9 cellular contexts compared by ENCODE assay signal in the genomic region with DNA sequence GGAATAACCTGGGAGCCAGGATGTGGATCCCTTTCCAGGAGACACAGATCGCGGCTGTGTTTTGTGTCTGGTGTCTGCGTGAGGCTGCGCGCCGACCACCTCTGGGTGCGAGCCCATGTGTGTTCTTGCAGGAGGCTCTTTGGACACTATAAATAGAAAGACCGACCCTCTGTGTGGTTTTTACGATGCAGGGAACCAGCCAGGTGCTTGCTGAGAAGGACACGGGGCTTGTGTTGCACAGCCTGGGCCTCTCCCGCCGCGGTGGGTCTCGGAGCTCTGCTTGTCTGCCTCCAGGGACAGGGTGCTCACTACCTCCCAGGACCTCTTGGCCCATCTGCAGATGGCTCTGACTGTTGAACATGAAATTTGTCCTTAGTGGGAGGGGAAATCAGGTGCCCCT. TPM values are rescaled to one million over a fixed set of nuclear protein-coding genes. Genes with fewer than 3 reads are reported as not detected.
A peak's percentile ranks its signal among the peaks of the same experiment; 100 is the strongest.
DNase-seq lines count a peak whose midpoint lies in the region; ATAC-seq and TF ChIP-seq lines count a peak whose summit lies in the region.
"Had no signal": no experiment of that assay in that cellular context is flagged by ENCODE, and none has a peak within 500 bp of the region (broad histone marks: within the 10 kb centered on the region; RNA-seq: fewer than 3 reads in every experiment).

No MANE protein-coding gene starts in this region.

- no peak for TF ChIP-seq POLR2A in breast epithelium (IDR thresholded peaks at IDR 0.05)

- no TSS peak for BruUV-seq in MCF 10A (replicated peaks; lab: Mats Ljungman, UMichigan)

- CTCF ChIA-PET in MCF 10A (lab: Yijun Ruan, JAX): interaction anchor here (0.5 kb wide), 1 partner anchor 414 kb away, joined by 3 read pairs; no protein-coding TSS in a partner anchor

- H3K9me3 ChIP-seq in breast epithelium: no peaks in the 10 kb centered on the region
- H3K9me3 ChIP-seq in iPS-18a (ENCODE audit: control insufficient read depth, low read depth, low read length): no peaks in the 10 kb centered on the region
- H3K9me3 ChIP-seq in aorta (ENCODE audit: control insufficient read depth, low read length): no peaks in the 10 kb centered on the region
- no peaks in the 10 kb centered on the region for H3K9me3 ChIP-seq in upper lobe of right lung

- H3K27me3 Mint-ChIP-seq in MCF 10A (ENCODE audit: insufficient read depth, unreplicated experiment): peaks cover 43% of the 10 kb centered on the region
- peaks cover 5% of the 10 kb centered on the region for H3K27me3 Mint-ChIP-seq in activated naive CD8-positive, alpha-beta T cell

- no peaks in the 10 kb centered on the region for H3K36me3 Mint-ChIP-seq in MCF 10A (ENCODE audit: insufficient read depth, unreplicated experiment)
- H3K36me3 Mint-ChIP-seq in activated naive CD8-positive, alpha-beta T cell: no peaks in the 10 kb centered on the region

- H3K27ac Mint-ChIP-seq in MCF 10A (ENCODE audit: low read depth, unreplicated experiment): no peak overlapping the region
- H3K27ac Mint-ChIP-seq in activated naive CD8-positive, alpha-beta T cell: no peak overlapping the region

- ATAC-seq in GM21737 (IDR thresholded peaks at IDR 0.05; ENCODE audit: unreplicated experiment): no peak
- ATAC-seq in aorta (ENCODE audit: low FRiP score): no peak
- no peak for ATAC-seq in upper lobe of right lung

- intact Hi-C loops in breast epithelium (cut with DNase I; ENCODE audit: low total_unique reads): no loop called here
- intact Hi-C loops in MCF 10A (cut with micrococcal nuclease): no loop called here
- intact Hi-C loops in aorta (cut with DNase I): no loop called here
- intact Hi-C loops in upper lobe of right lung (cut with DNase I): no loop called here

- POLR2A ChIA-PET in MCF 10A (lab: Yijun Ruan, JAX): no interaction called here

- DNase-seq in breast epithelium (ENCODE audit: low spot score in 2 of 2) (no peak), MCF 10A (ENCODE audit: unreplicated experiment) (no peak), aorta (no peak), upper lobe of right lung (no peak)
- DNase-seq: DMS153 had no signal

- H3K27me3 ChIP-seq in breast epithelium: peaks cover 0 to 7% of the 10 kb centered on the region in 2 donors
- no peaks in the 10 kb centered on the region for H3K27me3 ChIP-seq in iPS-18a (ENCODE audit: control insufficient read depth, insufficient read depth, low read length)
- H3K27me3 ChIP-seq in aorta (ENCODE audit: control insufficient read depth in 1 of 2, insufficient read depth in 2 of 2, low read length in 1 of 2): no peaks in the 10 kb centered on the region
- H3K27me3 ChIP-seq in upper lobe of right lung: peaks cover 46% of the 10 kb centered on the region

- H3K36me3 ChIP-seq in breast epithelium: no peaks in the 10 kb centered on the region
- no peaks in the 10 kb centered on the region for H3K36me3 ChIP-seq in iPS-18a (ENCODE audit: control insufficient read depth, low read depth, low read length)
- no peaks in the 10 kb centered on the region for H3K36me3 ChIP-seq in aorta (ENCODE audit: control insufficient read depth in 1 of 2, insufficient read depth in 2 of 2, low read length in 1 of 2)
- H3K36me3 ChIP-seq in upper lobe of right lung: no peaks in the 10 kb centered on the region

- H3K27ac ChIP-seq in breast epithelium (no peak overlapping the region), iPS-18a (ENCODE audit: low read length) (no peak overlapping the region), temporal lobe (ENCODE audit: low read depth, low read length) (peak overlapping the region; percentile 70), aorta (ENCODE audit: low read depth in 1 of 2, low read length in 2 of 2) (no peak overlapping the region), upper lobe of right lung (no peak overlapping the region)

- H3K4me3 Mint-ChIP-seq in MCF 10A (ENCODE audit: unreplicated experiment): no peak overlapping the region
- peak overlapping the region; percentile 79 for H3K4me3 Mint-ChIP-seq in activated naive CD8-positive, alpha-beta T cell

- no peak for TF ChIP-seq CTCF in breast epithelium (IDR thresholded peaks at IDR 0.05)
- no peak for TF ChIP-seq CTCF in MCF 10A (IDR thresholded peaks at IDR 0.05; ENCODE audit: unreplicated experiment)
- no peak for TF ChIP-seq CTCF in upper lobe of right lung (IDR thresholded peaks at IDR 0.05)

- H3K4me3 ChIP-seq in breast epithelium (peak overlapping the region; percentile 7 to 70 (median 50)), iPS-18a (ENCODE audit: low read length) (peak overlapping the region; percentile 57), aorta (ENCODE audit: low read length in 2 of 2) (no peak overlapping the region), upper lobe of right lung (no peak overlapping the region)

- no peaks in the 10 kb centered on the region for H3K4me1 Mint-ChIP-seq in MCF 10A (ENCODE audit: insufficient read depth, unreplicated experiment)
- H3K4me1 Mint-ChIP-seq in activated naive CD8-positive, alpha-beta T cell (ENCODE audit: low read depth): peaks cover 12% of the 10 kb centered on the region

- 23 to 25% methylated on average over 14 of the region's 14 CpGs for WGBS in aorta, 2 donors

- H3K4me1 ChIP-seq in breast epithelium (no peaks in the 10 kb centered on the region), iPS-18a (ENCODE audit: control insufficient read depth, low read depth, low read length) (no peaks in the 10 kb centered on the region), aorta (ENCODE audit: control insufficient read depth in 1 of 2, insufficient read depth in 2 of 2, low read length in 2 of 2) (no peaks in the 10 kb centered on the region), upper lobe of right lung (no peaks in the 10 kb centered on the region)

- no peak overlapping the region for H3K9ac ChIP-seq in iPS-18a (ENCODE audit: low read length)

- H3K9me3 Mint-ChIP-seq in MCF 10A (ENCODE audit: unreplicated experiment): no peaks in the 10 kb centered on the region
- no peaks in the 10 kb centered on the region for H3K9me3 Mint-ChIP-seq in activated naive CD8-positive, alpha-beta T cell (ENCODE audit: low read depth)

RNA-seq across cellular contexts. Expression of a gene that starts 0.5 kb away (rescaled TPM):
- total RNA-seq in breast epithelium (1 to 10 TPM; 1.6 to 2.6 (median 2.6) TPM), MCF 10A (2022) (0.42 and 0.91 TPM in 2 replicates), temporal lobe (21.6 TPM), aorta (under 1 TPM; 0.84 to 0.93 TPM), upper lobe of right lung (0.58 TPM)
- polyA plus RNA-seq in aorta: 1 to 10 TPM in 1 of 2 donors, under 1 TPM in 1; 0.13 to 2.2 TPM

RNA-seq across cellular contexts. Expression of a gene that starts 22.4 kb away (rescaled TPM):
- total RNA-seq in breast epithelium: 10 to 100 TPM; 44.3 to 59.0 (median 52.2) TPM
- total RNA-seq in MCF 10A (2022): 66.7 and 89.2 TPM in 2 replicates
- total RNA-seq in temporal lobe: 14.0 TPM
- 10 to 100 TPM; 73.5 to 88.6 TPM for total RNA-seq in aorta
- polyA plus RNA-seq in aorta: 100 to 1,000 TPM in 1 of 2 donors, 10 to 100 TPM in 1; 52.8 to 121 TPM
- total RNA-seq in upper lobe of right lung: 91.7 TPM

RNA-seq across cellular contexts. Expression of a gene that starts 25.9 kb away (rescaled TPM):
- total RNA-seq in breast epithelium (10 to 100 TPM; 12.1 to 27.8 (median 26.9) TPM), MCF 10A (2022) (5.0 and 5.3 TPM in 2 replicates), temporal lobe (0.74 TPM), aorta (10 to 100 TPM; 13.6 to 31.3 TPM), upper lobe of right lung (30.4 TPM)
- 10 to 100 TPM in 1 of 2 donors, 1 to 10 TPM in 1; 8.6 to 10.4 TPM for polyA plus RNA-seq in aorta

RNA-seq across cellular contexts. Expression of a gene that starts 53.4 kb away (rescaled TPM):
- 1 to 10 TPM; 4.8 to 5.6 (median 5.1) TPM for total RNA-seq in breast epithelium
- 15.0 and 15.8 TPM in 2 replicates for total RNA-seq in MCF 10A (2022)
- 3.4 TPM for total RNA-seq in temporal lobe
- total RNA-seq in aorta: 10 to 100 TPM; 16.4 to 19.7 TPM
- 1 to 10 TPM; 4.4 to 9.7 TPM for polyA plus RNA-seq in aorta
- total RNA-seq in upper lobe of right lung: 18.6 TPM

Comparison
In these comparisons a context has a peak if more than half of its experiments do, and no peak if none do; other contexts are left out.
1. H3K4me3 ChIP-seq: peak in breast epithelium (3 of 3) and iPS-18a (single experiment); none in aorta (0 of 2) and upper lobe of right lung (single experiment).